6 cellular contexts compared by ENCODE assay signal in genomic region chr7:151038951-151039849, GRCh38. TPM values are rescaled to one million over a fixed set of nuclear protein-coding genes. Genes with fewer than 3 reads are reported as not detected.
A peak's percentile ranks its signal among the peaks of the same experiment; 100 is the strongest.
DNase-seq lines count a peak whose midpoint lies in the region; ATAC-seq lines count a peak whose summit lies in the region.

No MANE protein-coding gene starts in this region.

- H3K4me3 ChIP-seq in CD8-positive, alpha-beta memory T cell (ENCODE audit: low read length) = no peak overlapping the region
- no peak overlapping the region for H3K4me3 ChIP-seq in aorta (ENCODE audit: low read length in 2 of 2)

- H3K27me3 Mint-ChIP-seq in CD8-positive, alpha-beta memory T cell = no peaks in the 10 kb centered on the region
- H3K27me3 Mint-ChIP-seq in activated naive CD4-positive, alpha-beta T cell treated with anti-CD3 and anti-CD28 coated beads for 36 hours (ENCODE audit: low read depth) = no peaks in the 10 kb centered on the region

- H3K9me3 Mint-ChIP-seq in CD8-positive, alpha-beta memory T cell = no peaks in the 10 kb centered on the region
- no peaks in the 10 kb centered on the region for H3K9me3 Mint-ChIP-seq in activated naive CD4-positive, alpha-beta T cell treated with anti-CD3 and anti-CD28 coated beads for 36 hours

- H3K4me1 Mint-ChIP-seq in CD8-positive, alpha-beta memory T cell = peaks cover 0 to 14% (median 7%) of the 10 kb centered on the region in 3 donors
- H3K4me1 Mint-ChIP-seq in activated naive CD4-positive, alpha-beta T cell treated with anti-CD3 and anti-CD28 coated beads for 36 hours (ENCODE audit: low read depth) = peaks cover 16% of the 10 kb centered on the region

- no peaks in the 10 kb centered on the region for H3K9me3 ChIP-seq in CD8-positive, alpha-beta memory T cell (ENCODE audit: low read length)
- no peaks in the 10 kb centered on the region for H3K9me3 ChIP-seq in aorta (ENCODE audit: control insufficient read depth, low read length)

- ATAC-seq in aorta (ENCODE audit: low FRiP score) = peak; percentile 78

- intact Hi-C loops in activated naive CD4-positive, alpha-beta T cell treated with anti-CD3 and anti-CD28 coated beads for 36 hours (cut with micrococcal nuclease) = loop anchor here (1.0 kb wide), 1 partner anchor 19 kb away; no protein-coding TSS in a partner anchor
- intact Hi-C loops in aorta (cut with DNase I) = no loop called here

- DNase-seq in CD8-positive, alpha-beta memory T cell = peak in 2 of 5 donors; percentile 29 to 64
- DNase-seq in MV-4-11 (lab: John Stamatoyannopoulos, UW) (peak; percentile 67), lung microvascular endothelial cell (ENCODE audit: low read depth in 2 of 2) (peak; percentile 81 to 96), aorta (peak; percentile 86 to 94), NCI-H2081 treated with DMSO at 0.1 percent for 48 hours (lab: John Stamatoyannopoulos, UW) (no peak)
- peak; percentile 80 for DNase-seq in activated naive CD4-positive, alpha-beta T cell treated with anti-CD3 and anti-CD28 coated beads for 36 hours

- peaks cover 21% of the 10 kb centered on the region for H3K36me3 ChIP-seq in CD8-positive, alpha-beta memory T cell (ENCODE audit: insufficient read depth, low read length)
- no peaks in the 10 kb centered on the region for H3K36me3 ChIP-seq in aorta (ENCODE audit: control insufficient read depth in 1 of 2, insufficient read depth in 2 of 2, low read length in 1 of 2)

- H3K27me3 ChIP-seq in CD8-positive, alpha-beta memory T cell (ENCODE audit: insufficient read depth, low read length, poor library complexity, severe bottlenecking) = no peaks in the 10 kb centered on the region
- H3K27me3 ChIP-seq in aorta (ENCODE audit: control insufficient read depth in 1 of 2, insufficient read depth in 2 of 2, low read length in 1 of 2) = no peaks in the 10 kb centered on the region

- 37 to 39% methylated on average over 12 of the region's 12 CpGs for WGBS in aorta, 2 donors

- CTCF ChIA-PET in CD8-positive, alpha-beta memory T cell (lab: Charles Lee) = no interaction called here
- CTCF ChIA-PET in activated naive CD4-positive, alpha-beta T cell treated with anti-CD3 and anti-CD28 coated beads for 36 hours (lab: Charles Lee) = interaction anchor here (1.0 to 1.3 kb wide), 2 partner anchors 11 to 29 kb away, joined by 3 to 8 read pairs; partner anchors contain the start of gene ABCB8

- peak overlapping the region in 5 of 8 donors; percentile 23 to 89 (median 72) for H3K27ac Mint-ChIP-seq in CD8-positive, alpha-beta memory T cell
- H3K27ac Mint-ChIP-seq in activated naive CD4-positive, alpha-beta T cell treated with anti-CD3 and anti-CD28 coated beads for 36 hours = peak overlapping the region; percentile 35

- H3K4me3 Mint-ChIP-seq in CD8-positive, alpha-beta memory T cell = no peak overlapping the region
- H3K4me3 Mint-ChIP-seq in activated naive CD4-positive, alpha-beta T cell treated with anti-CD3 and anti-CD28 coated beads for 36 hours = no peak overlapping the region

- H3K27ac ChIP-seq in CD8-positive, alpha-beta memory T cell (ENCODE audit: low read depth, low read length) = peak overlapping the region; percentile 61
- no peak overlapping the region for H3K27ac ChIP-seq in aorta (ENCODE audit: low read depth in 1 of 2, low read length in 2 of 2)

- POLR2A ChIA-PET in CD8-positive, alpha-beta memory T cell (lab: Charles Lee) = no interaction called here

- peaks cover 0 to 41% (median 2%) of the 10 kb centered on the region in 3 donors for H3K36me3 Mint-ChIP-seq in CD8-positive, alpha-beta memory T cell
- peaks cover 4% of the 10 kb centered on the region for H3K36me3 Mint-ChIP-seq in activated naive CD4-positive, alpha-beta T cell treated with anti-CD3 and anti-CD28 coated beads for 36 hours (ENCODE audit: low read depth)

- H3K4me1 ChIP-seq in CD8-positive, alpha-beta memory T cell (ENCODE audit: insufficient read depth, low read length) = no peaks in the 10 kb centered on the region
- H3K4me1 ChIP-seq in aorta (ENCODE audit: control insufficient read depth in 1 of 2, insufficient read depth in 2 of 2, low read length in 2 of 2) = no peaks in the 10 kb centered on the region

RNA-seq across cellular contexts. Expression of gene ASIC3, which starts 9.1 kb away (rescaled TPM):
- total RNA-seq in CD8-positive, alpha-beta memory T cell = 1 to 10 TPM; 2.6 to 3.6 TPM
- polyA plus RNA-seq in CD8-positive, alpha-beta memory T cell = not detected
- total RNA-seq in activated naive CD4-positive, alpha-beta T cell treated with anti-CD3 and anti-CD28 coated beads for 36 hours = 1 to 10 TPM; 6.8 to 7.9 TPM
- total RNA-seq in lung microvascular endothelial cell = under 0.01 and 0.40 TPM in 2 replicates
- 1 to 10 TPM; 1.7 to 2.9 TPM for total RNA-seq in aorta
- polyA plus RNA-seq in aorta = 1 to 10 TPM in 1 of 2 donors, not detected in 1; 7.1 TPM

RNA-seq across cellular contexts. Expression of gene ABCB8, which starts 10.9 kb away (rescaled TPM):
- 10 to 100 TPM; 49.2 to 52.3 TPM for total RNA-seq in CD8-positive, alpha-beta memory T cell
- 18.4 TPM for polyA plus RNA-seq in CD8-positive, alpha-beta memory T cell
- 10 to 100 TPM; 41.3 to 47.8 TPM for total RNA-seq in activated naive CD4-positive, alpha-beta T cell treated with anti-CD3 and anti-CD28 coated beads for 36 hours
- total RNA-seq in lung microvascular endothelial cell (10.2 and 10.3 TPM in 2 replicates), aorta (10 to 100 TPM; 18.7 to 30.8 TPM)
- polyA plus RNA-seq in aorta = 10 to 100 TPM in 1 of 2 donors, 1 to 10 TPM in 1; 5.5 to 39.7 TPM

RNA-seq across cellular contexts. Expression of gene ATG9B, which starts 14.9 kb away (rescaled TPM):
- 1 to 10 TPM; 3.8 to 4.2 TPM for total RNA-seq in CD8-positive, alpha-beta memory T cell
- polyA plus RNA-seq in CD8-positive, alpha-beta memory T cell = 15.4 TPM
- 1 to 10 TPM; 2.8 to 4.0 TPM for total RNA-seq in activated naive CD4-positive, alpha-beta T cell treated with anti-CD3 and anti-CD28 coated beads for 36 hours
- under 0.01 TPM in 1 of 2 replicates, not detected in the other for total RNA-seq in lung microvascular endothelial cell
- under 1 TPM in 1 of 2 donors, not detected in 1; 0.12 TPM for total RNA-seq in aorta
- polyA plus RNA-seq in aorta = not detected

RNA-seq across cellular contexts. Expression of gene CDK5, which starts 18.5 kb away (rescaled TPM):
- total RNA-seq in CD8-positive, alpha-beta memory T cell = 10 to 100 TPM; 20.5 to 23.2 TPM
- polyA plus RNA-seq in CD8-positive, alpha-beta memory T cell = 14.3 TPM
- 10 to 100 TPM in 1 of 2 experiments, 1 to 10 TPM in 1; 10.0 to 10.1 TPM for total RNA-seq in activated naive CD4-positive, alpha-beta T cell treated with anti-CD3 and anti-CD28 coated beads for 36 hours
- total RNA-seq in lung microvascular endothelial cell (15.9 and 17.4 TPM in 2 replicates), aorta (1 to 10 TPM; 4.1 to 6.6 TPM)
- 1 to 10 TPM; 6.0 to 8.9 TPM for polyA plus RNA-seq in aorta

RNA-seq across cellular contexts. Expression of gene SLC4A2, which starts 20.2 kb away (rescaled TPM):
- total RNA-seq in CD8-positive, alpha-beta memory T cell = 100 to 1,000 TPM; 119 to 121 TPM
- polyA plus RNA-seq in CD8-positive, alpha-beta memory T cell = 25.5 TPM
- total RNA-seq in activated naive CD4-positive, alpha-beta T cell treated with anti-CD3 and anti-CD28 coated beads for 36 hours = 10 to 100 TPM; 25.6 to 29.7 TPM
- total RNA-seq in lung microvascular endothelial cell (39.4 and 72.8 TPM in 2 replicates), aorta (100 to 1,000 TPM; 118 to 128 TPM)
- polyA plus RNA-seq in aorta = 100 to 1,000 TPM in 1 of 2 donors, 10 to 100 TPM in 1; 37.1 to 215 TPM
